17 cellular contexts compared by ENCODE assay signal in genomic region chr3:16820485-16820884, GRCh38.
DNase-seq lines count a peak whose midpoint lies in the region; ATAC-seq, FAIRE-seq and TF ChIP-seq lines count a peak whose summit lies in the region.
"Had no signal": no experiment of that assay in that cellular context is flagged by ENCODE, and none has a peak within 500 bp of the region (broad histone marks: within the 10 kb centered on the region; RNA-seq: fewer than 3 reads in every experiment).

No MANE protein-coding gene starts in this region.

- H3K36me3 Mint-ChIP-seq in activated naive CD4-positive, alpha-beta T cell treated with anti-CD3 and anti-CD28 coated beads, Interleukin-2, amount 50 U/mL, for 72 hours, result no peaks in the 10 kb centered on the region
- no peaks in the 10 kb centered on the region for H3K36me3 Mint-ChIP-seq in activated T-helper 17 cell treated with anti-CD3 and anti-CD28 coated beads, Interleukin-2, amount 50 U/mL, for 72 hours (ENCODE audit: low read depth)
- H3K36me3 Mint-ChIP-seq in stimulated activated effector memory CD8-positive, alpha-beta T cell treated with anti-CD3 and anti-CD28 coated beads, Interleukin-12 subunit alpha, Interleukin-12 subunit beta, amount 100 ng/mL, for 72 hours, result no peaks in the 10 kb centered on the region
- no peaks in the 10 kb centered on the region for H3K36me3 Mint-ChIP-seq in osteocyte (ENCODE audit: unreplicated experiment)
- H3K36me3 Mint-ChIP-seq: IgD-negative memory B cell had no signal

- DNase-seq in activated naive CD4-positive, alpha-beta T cell treated with anti-CD3 and anti-CD28 coated beads, Interleukin-2, amount 50 U/mL, for 72 hours (ENCODE audit: low spot score in 2 of 2), result no peak
- DNase-seq in activated naive CD4-positive, alpha-beta T cell treated with Interleukin-2 at 50 U/mL for 16 hours, result no peak
- DNase-seq in GM12892 (ENCODE audit: insufficient read length), result no peak
- no peak for DNase-seq in stimulated activated effector memory CD8-positive, alpha-beta T cell treated with anti-CD3 and anti-CD28 coated beads, Interleukin-12 subunit alpha, Interleukin-12 subunit beta, amount 100 ng/mL, for 72 hours (ENCODE audit: low spot score in 2 of 2)
- DNase-seq in osteocyte (ENCODE audit: extremely low spot score, unreplicated experiment), result no peak
- no peak for DNase-seq in MV-4-11 (lab: John Stamatoyannopoulos, UW)
- DNase-seq: C1 segment of cervical spinal cord; Calu3; CD4-positive, alpha-beta T cell; DND-41; GDM1 had no signal

- FAIRE-seq in GM12892 (lab: Jason Lieb, UNC), result peak; percentile 72
- FAIRE-seq: A204.1, GM19239, H1 had no signal

- peaks cover 17% of the 10 kb centered on the region for H3K4me1 Mint-ChIP-seq in activated T-helper 17 cell treated with anti-CD3 and anti-CD28 coated beads, Interleukin-2, amount 50 U/mL, for 72 hours
- H3K4me1 Mint-ChIP-seq in stimulated activated effector memory CD8-positive, alpha-beta T cell treated with anti-CD3 and anti-CD28 coated beads, Interleukin-12 subunit alpha, Interleukin-12 subunit beta, amount 100 ng/mL, for 72 hours, result peaks cover 27% of the 10 kb centered on the region
- H3K4me1 Mint-ChIP-seq in osteocyte (ENCODE audit: unreplicated experiment), result no peaks in the 10 kb centered on the region

- H3K4me3 Mint-ChIP-seq in activated T-helper 17 cell treated with anti-CD3 and anti-CD28 coated beads, Interleukin-2, amount 50 U/mL, for 72 hours, result no peak overlapping the region
- H3K4me3 Mint-ChIP-seq in stimulated activated effector memory CD8-positive, alpha-beta T cell treated with anti-CD3 and anti-CD28 coated beads, Interleukin-12 subunit alpha, Interleukin-12 subunit beta, amount 100 ng/mL, for 72 hours, result no peak overlapping the region
- no peak overlapping the region for H3K4me3 Mint-ChIP-seq in osteocyte (ENCODE audit: unreplicated experiment)
- H3K4me3 Mint-ChIP-seq: B cell; CD4-positive, alpha-beta T cell; IgD-negative memory B cell had no signal

- peak; percentile 23 to 57 for ATAC-seq in activated naive CD4-positive, alpha-beta T cell treated with anti-CD3 and anti-CD28 coated beads, Interleukin-2, amount 50 U/mL, for 72 hours
- ATAC-seq in activated T-helper 17 cell treated with anti-CD3 and anti-CD28 coated beads, Interleukin-2, amount 50 U/mL, for 72 hours (replicated peaks), result peak; percentile 57
- ATAC-seq in stimulated activated effector memory CD8-positive, alpha-beta T cell treated with anti-CD3 and anti-CD28 coated beads, Interleukin-12 subunit alpha, Interleukin-12 subunit beta, amount 100 ng/mL, for 72 hours, result peak; percentile 71

- H3K9me3 Mint-ChIP-seq in activated naive CD4-positive, alpha-beta T cell treated with anti-CD3 and anti-CD28 coated beads, Interleukin-2, amount 50 U/mL, for 72 hours, result peaks cover 0 to 14% of the 10 kb centered on the region in 2 donors
- H3K9me3 Mint-ChIP-seq in activated T-helper 17 cell treated with anti-CD3 and anti-CD28 coated beads, Interleukin-2, amount 50 U/mL, for 72 hours, result no peaks in the 10 kb centered on the region
- no peaks in the 10 kb centered on the region for H3K9me3 Mint-ChIP-seq in stimulated activated effector memory CD8-positive, alpha-beta T cell treated with anti-CD3 and anti-CD28 coated beads, Interleukin-12 subunit alpha, Interleukin-12 subunit beta, amount 100 ng/mL, for 72 hours
- H3K9me3 Mint-ChIP-seq in osteocyte (ENCODE audit: unreplicated experiment), result no peaks in the 10 kb centered on the region
- H3K9me3 Mint-ChIP-seq: CD4-positive, alpha-beta T cell had no signal

- no peak for TF ChIP-seq POLR2A in GM12892 (IDR thresholded peaks at IDR 0.05; ENCODE audit: low read depth, low read length)

- no peaks in the 10 kb centered on the region for H3K27me3 Mint-ChIP-seq in activated T-helper 17 cell treated with anti-CD3 and anti-CD28 coated beads, Interleukin-2, amount 50 U/mL, for 72 hours
- H3K27me3 Mint-ChIP-seq in osteocyte (ENCODE audit: unreplicated experiment), result peaks cover 21% of the 10 kb centered on the region
- H3K27me3 Mint-ChIP-seq: B cell; CD4-positive, alpha-beta T cell; IgD-negative memory B cell had no signal

- H3K27ac Mint-ChIP-seq in activated naive CD4-positive, alpha-beta T cell treated with anti-CD3 and anti-CD28 coated beads, Interleukin-2, amount 50 U/mL, for 72 hours, result no peak overlapping the region
- H3K27ac Mint-ChIP-seq in activated T-helper 17 cell treated with anti-CD3 and anti-CD28 coated beads, Interleukin-2, amount 50 U/mL, for 72 hours, result no peak overlapping the region
- no peak overlapping the region for H3K27ac Mint-ChIP-seq in stimulated activated effector memory CD8-positive, alpha-beta T cell treated with anti-CD3 and anti-CD28 coated beads, Interleukin-12 subunit alpha, Interleukin-12 subunit beta, amount 100 ng/mL, for 72 hours
- H3K27ac Mint-ChIP-seq in osteocyte (ENCODE audit: unreplicated experiment), result no peak overlapping the region
- H3K27ac Mint-ChIP-seq: B cell; CD4-positive, alpha-beta T cell; IgD-negative memory B cell had no signal

- no peak for TF ChIP-seq CTCF in osteocyte (IDR thresholded peaks at IDR 0.05)
